Comparison of ENCODE assay signal across 9 cellular contexts in genomic region chr22:45225732-45226560, GRCh38. TPM values are rescaled to one million over a fixed set of nuclear protein-coding genes. Genes with fewer than 3 reads are reported as not detected.
DNase-seq lines count a peak whose midpoint lies in the region; ATAC-seq and FAIRE-seq lines count a peak whose summit lies in the region.
"Had no signal": no experiment of that assay in that cellular context is flagged by ENCODE, and none has a peak within 500 bp of the region (broad histone marks: within the 10 kb centered on the region; RNA-seq: fewer than 3 reads in every experiment).

No MANE protein-coding gene starts in this region.

- H3K4ac ChIP-seq in neuronal stem cell (ENCODE audit: low read length): no peak overlapping the region

- H3K27ac ChIP-seq in neuronal stem cell (replicated peaks; ENCODE audit: low read length): no peak overlapping the region

- H3K9me3 ChIP-seq in neuronal stem cell (replicated peaks in 1 of 2; ENCODE audit: control insufficient read depth in 2 of 2, insufficient read depth in 1 of 2, low read depth in 1 of 2, low read length in 2 of 2): no peaks in the 10 kb centered on the region

- no peak overlapping the region for H4K8ac ChIP-seq in neuronal stem cell (ENCODE audit: low read depth, low read length)

- peak overlapping the region; percentile 54 for H2BK5ac ChIP-seq in neuronal stem cell (ENCODE audit: low read length)

- H2AK5ac ChIP-seq in neuronal stem cell (ENCODE audit: low read depth, low read length): peak overlapping the region; percentile 97

- peak overlapping the region; percentile 32 for H2BK15ac ChIP-seq in neuronal stem cell (ENCODE audit: low read length)

- H3K14ac ChIP-seq in neuronal stem cell (ENCODE audit: low read length): peak overlapping the region; percentile 42

- FAIRE-seq in RCC 7860 (lab: Jason Lieb, UNC): no peak
- FAIRE-seq: islet of Langerhans had no signal

- peak overlapping the region; percentile 36 for H3K9ac ChIP-seq in neuronal stem cell (ENCODE audit: low read depth, low read length, poor library complexity)

- H3K36me3 ChIP-seq in neuronal stem cell (replicated peaks in 1 of 2; ENCODE audit: control insufficient read depth in 2 of 2, insufficient read depth in 2 of 2, low read length in 2 of 2): peaks cover 0 to 1% of the 10 kb centered on the region in 2 donors

- peak overlapping the region; percentile 31 for H3K23ac ChIP-seq in neuronal stem cell (ENCODE audit: low read depth, low read length, poor library complexity)

- H3K79me1 ChIP-seq in neuronal stem cell (ENCODE audit: low read depth, low read length): peaks cover 7% of the 10 kb centered on the region

- DNase-seq in AML-193 (lab: John Stamatoyannopoulos, UW) (peak; percentile 92 to 94), SIG-M5 treated with dmso at 0.1 percent for 504 hours (lab: John Stamatoyannopoulos, UW; ENCODE audit: unreplicated experiment) (peak; percentile 93), fibroblast of peridontal ligament (ENCODE audit: extremely low read depth) (peak; percentile 62), neuronal stem cell (ENCODE audit: low spot score) (no peak), RCC 7860 (ENCODE audit: low spot score) (no peak), NCI-H524 treated with DMSO at 0.1 percent for 48 hours (lab: John Stamatoyannopoulos, UW) (no peak)

- no peak overlapping the region for H4K91ac ChIP-seq in neuronal stem cell (ENCODE audit: low read depth, low read length, poor library complexity)

- H3K27me3 ChIP-seq in neuronal stem cell (ENCODE audit: control insufficient read depth in 3 of 3, insufficient read depth in 3 of 3, low read depth in 1 of 3, low read length in 3 of 3): no peaks in the 10 kb centered on the region

- no peak overlapping the region for H3K4me2 ChIP-seq in neuronal stem cell (ENCODE audit: insufficient read depth, low read length, poor library complexity, severe bottlenecking)

- peak overlapping the region; percentile 89 for H3K18ac ChIP-seq in neuronal stem cell (ENCODE audit: low read length)

- no peak overlapping the region for H3K4me3 ChIP-seq in neuronal stem cell (ENCODE audit: low read length in 2 of 2)

- no peak overlapping the region for H2BK12ac ChIP-seq in neuronal stem cell (ENCODE audit: low read length)

- H2AFZ ChIP-seq in neuronal stem cell (ENCODE audit: low read length): no peak overlapping the region

- no peak for ATAC-seq in HG03469 (IDR thresholded peaks at IDR 0.05; ENCODE audit: unreplicated experiment)
- ATAC-seq in HG03095 (IDR thresholded peaks at IDR 0.05; ENCODE audit: unreplicated experiment): no peak

- WGBS in neuronal stem cell (ENCODE audit: extremely low coverage in 2 of 2, insufficient read length in 2 of 2, insufficient replicate concordance in 1 of 2), 2 donors: no CpG with 5 or more reads among the region's 29 CpGs

- H3K4me1 ChIP-seq in neuronal stem cell (ENCODE audit: control insufficient read depth in 2 of 2, insufficient read depth in 1 of 2, low read depth in 1 of 2, low read length in 2 of 2): peaks cover 17 to 26% of the 10 kb centered on the region in 2 donors

- H2BK120ac ChIP-seq in neuronal stem cell (ENCODE audit: low read depth, low read length): peak overlapping the region; percentile 64

RNA-seq across cellular contexts. Expression of gene KIAA0930, which starts 14.7 kb away (rescaled TPM):
- polyA plus RNA-seq in neuronal stem cell (2013, experiment 1 of 2): 62.1 TPM
- polyA plus RNA-seq in neuronal stem cell (2013, experiment 2 of 2): 61.2 TPM

RNA-seq across cellular contexts. Expression of gene UPK3A, which starts 58.8 kb away (rescaled TPM):
- polyA plus RNA-seq in neuronal stem cell (2013, experiment 1 of 2): 0.20 TPM
- 0.25 TPM for polyA plus RNA-seq in neuronal stem cell (2013, experiment 2 of 2)

Comparison
In these comparisons a context has a peak if more than half of its experiments do, and no peak if none do; other contexts are left out.
1. DNase-seq: peak in AML-193 (2 of 2), SIG-M5 treated with dmso at 0.1 percent for 504 hours (single experiment) and fibroblast of peridontal ligament (single experiment); none in neuronal stem cell (single experiment), RCC 7860 (single experiment) and NCI-H524 treated with DMSO at 0.1 percent for 48 hours (single experiment).